In the genomic region with DNA sequence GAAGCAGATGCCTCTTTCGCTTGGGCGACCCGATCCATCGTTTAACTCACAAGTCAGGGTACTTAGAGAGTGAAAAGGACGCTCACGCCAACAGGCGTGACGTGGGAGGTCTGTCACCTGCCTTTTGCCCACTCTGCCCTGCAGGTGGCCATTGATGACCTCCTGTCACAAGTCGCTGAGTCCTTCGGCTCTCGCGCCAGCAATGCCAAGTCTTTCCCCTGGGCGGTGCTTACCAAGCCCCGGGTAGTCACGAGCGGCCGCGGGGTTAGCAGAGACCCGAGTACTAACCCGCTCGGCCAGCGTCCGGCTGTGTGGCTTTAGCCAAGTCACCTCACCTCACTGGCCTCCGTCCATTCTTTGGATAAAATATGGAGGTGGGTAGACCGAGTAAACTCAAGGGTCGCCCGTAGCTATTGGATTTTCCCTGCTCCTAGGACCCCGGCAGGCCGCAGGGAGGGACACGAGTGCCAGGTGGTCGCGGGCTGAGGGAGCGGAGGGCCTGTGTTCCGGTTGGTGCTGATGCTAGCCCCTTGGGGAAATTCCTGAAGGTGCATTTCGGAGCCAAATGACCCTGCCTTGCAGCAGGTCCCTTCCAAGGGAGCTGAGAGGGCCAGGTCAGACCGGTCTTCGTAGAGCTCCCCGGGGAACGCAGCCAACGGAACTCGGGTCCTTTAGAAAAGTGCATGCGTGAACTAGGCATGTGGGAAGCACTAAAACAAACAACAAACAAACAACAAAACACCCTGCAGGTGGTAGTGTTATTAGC, we compare ENCODE assay signal across 8 cellular contexts.
DNase-seq lines count a peak whose midpoint lies in the region; ATAC-seq and TF ChIP-seq lines count a peak whose summit lies in the region.

No MANE protein-coding gene starts in this region.

- TF ChIP-seq CTCF in RWPE2 (IDR thresholded peaks at IDR 0.05; ENCODE audit: poor library complexity, severe bottlenecking) = peak; percentile 18

- DNase-seq in D341Med (ENCODE audit: low spot score) (peak; percentile 71), RWPE2 (ENCODE audit: low spot score) (peak; percentile 57), cerebellar cortex (ENCODE audit: low spot score) (peak; percentile 77), left kidney (ENCODE audit: low read depth, low spot score) (peak; percentile 82), NCI-H526 treated with DMSO at 0.1 percent for 48 hours (lab: John Stamatoyannopoulos, UW) (no peak)
- peak; percentile 7 for DNase-seq in stimulated activated CD4-positive, alpha-beta T cell treated with anti-CD3 and anti-CD28 coated beads, Interleukin-4, amount 100 ng/mL, for 1 hour

- H3K9me3 ChIP-seq in RWPE2 (ENCODE audit: severe bottlenecking) = no peaks in the 10 kb centered on the region

- no peaks in the 10 kb centered on the region for H3K27me3 ChIP-seq in RWPE2 (ENCODE audit: insufficient read depth, poor library complexity, severe bottlenecking)

- peak; percentile 38 for ATAC-seq in GM19397 (IDR thresholded peaks at IDR 0.05; ENCODE audit: unreplicated experiment)
- peak; percentile 43 for ATAC-seq in HG03442 (IDR thresholded peaks at IDR 0.05; ENCODE audit: unreplicated experiment)
- peak; percentile 54 for ATAC-seq in RWPE2 (ENCODE audit: low read depth)

- no peaks in the 10 kb centered on the region for H3K4me1 ChIP-seq in RWPE2 (ENCODE audit: insufficient read depth, poor library complexity, severe bottlenecking)

- H3K4me3 ChIP-seq in RWPE2 (ENCODE audit: severe bottlenecking) = peak overlapping the region; percentile 40

- H3K27ac ChIP-seq in RWPE2 (ENCODE audit: poor library complexity, severe bottlenecking) = no peak overlapping the region

- no peaks in the 10 kb centered on the region for H3K36me3 ChIP-seq in RWPE2 (ENCODE audit: low read depth)
